8 cellular contexts compared by ENCODE assay signal in the genomic region with DNA sequence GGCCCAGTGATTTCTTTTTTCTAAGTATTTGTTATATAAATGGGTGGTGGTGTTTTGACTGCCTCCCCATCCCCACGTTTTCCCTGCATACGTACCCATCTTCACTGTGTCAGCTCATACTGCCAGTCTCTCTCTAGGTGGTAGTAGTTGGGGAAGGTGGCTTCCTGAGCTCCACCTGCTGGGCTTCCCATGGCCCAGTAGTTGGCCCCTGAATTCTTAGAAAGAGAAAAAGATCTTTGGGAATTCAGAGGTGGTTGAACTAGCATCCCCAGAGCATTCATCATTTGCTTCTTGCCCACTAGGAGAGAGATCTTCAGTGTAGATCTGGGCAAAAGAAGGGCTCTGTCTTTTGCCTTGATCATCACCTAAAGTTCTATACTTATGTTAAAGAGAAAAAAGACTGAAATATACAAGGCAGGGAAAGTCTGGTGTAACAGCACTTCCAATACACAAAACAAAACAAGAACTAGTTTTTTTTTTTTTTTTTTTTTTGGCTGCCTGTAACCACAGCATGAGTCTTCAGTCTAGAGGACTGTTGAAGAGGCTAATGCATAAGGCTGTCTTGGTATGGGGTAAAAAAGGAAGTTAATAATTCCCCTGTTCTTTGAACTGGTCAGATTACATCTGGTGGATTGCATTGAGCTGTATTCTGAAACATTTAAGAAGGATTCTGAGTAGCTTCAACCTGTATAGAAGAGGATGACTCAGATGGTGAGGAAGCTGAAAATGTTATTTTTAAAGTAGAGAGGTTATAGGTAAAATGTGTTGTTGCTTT.
DNase-seq lines count a peak whose midpoint lies in the region; ATAC-seq and TF ChIP-seq lines count a peak whose summit lies in the region.

No MANE protein-coding gene starts in this region.

- H3K4me1 Mint-ChIP-seq in activated CD8-positive, alpha-beta T cell treated with anti-CD3 and anti-CD28 coated beads for 36 hours (ENCODE audit: low read depth), result peaks cover 19% of the 10 kb centered on the region
- H3K4me1 Mint-ChIP-seq in activated CD4-positive, alpha-beta T cell treated with anti-CD3 and anti-CD28 coated beads, Interleukin-2, amount 10 ng/mL, durations not matched to agents 7 days and 5 days, result peaks cover 18% of the 10 kb centered on the region

- H3K27me3 Mint-ChIP-seq in activated CD8-positive, alpha-beta T cell treated with anti-CD3 and anti-CD28 coated beads for 36 hours, result no peaks in the 10 kb centered on the region
- H3K27me3 Mint-ChIP-seq in activated CD4-positive, alpha-beta T cell treated with anti-CD3 and anti-CD28 coated beads, Interleukin-2, amount 10 ng/mL, durations not matched to agents 7 days and 5 days, result no peaks in the 10 kb centered on the region

- H3K4me3 Mint-ChIP-seq in activated CD8-positive, alpha-beta T cell treated with anti-CD3 and anti-CD28 coated beads for 36 hours, result no peak overlapping the region
- H3K4me3 Mint-ChIP-seq in activated CD4-positive, alpha-beta T cell treated with anti-CD3 and anti-CD28 coated beads, Interleukin-2, amount 10 ng/mL, durations not matched to agents 7 days and 5 days, result no peak overlapping the region

- TF ChIP-seq CTCF in AG04450 (IDR thresholded peaks at IDR 0.05; ENCODE audit: low read depth, low read length) (no peak), testis (IDR thresholded peaks at IDR 0.05) (no peak)
- no peak for TF ChIP-seq CTCF in activated CD8-positive, alpha-beta T cell treated with anti-CD3 and anti-CD28 coated beads for 36 hours (IDR thresholded peaks at IDR 0.05)

- intact Hi-C loops in activated CD8-positive, alpha-beta T cell treated with anti-CD3 and anti-CD28 coated beads for 36 hours (cut with micrococcal nuclease), result no loop called here
- intact Hi-C loops in testis (cut with DNase I; ENCODE audit: low total_unique reads), result no loop called here

- H3K4me3 ChIP-seq in AG04450 (ENCODE audit: low read depth, low read length), result no peak overlapping the region
- H3K4me3 ChIP-seq in testis, result no peak overlapping the region

- ATAC-seq in GM19395 (IDR thresholded peaks at IDR 0.05; ENCODE audit: unreplicated experiment) (peak; percentile 96), HG03108 (IDR thresholded peaks at IDR 0.05; ENCODE audit: unreplicated experiment) (peak; percentile 93)
- peak; percentile 84 for ATAC-seq in activated CD8-positive, alpha-beta T cell treated with anti-CD3 and anti-CD28 coated beads for 36 hours

- no peaks in the 10 kb centered on the region for H3K4me1 ChIP-seq in testis

- H3K27me3 ChIP-seq in AG04450 (ENCODE audit: control insufficient read depth, insufficient read depth, low read length) (no peaks in the 10 kb centered on the region), testis (no peaks in the 10 kb centered on the region)

- H3K36me3 ChIP-seq in testis (ENCODE audit: low read depth, missing control alignments), result no peaks in the 10 kb centered on the region

- TF ChIP-seq POLR2A in testis (IDR thresholded peaks at IDR 0.05), result no peak

- H3K27ac ChIP-seq in AG04450 (ENCODE audit: low read depth, low read length) (no peak overlapping the region), testis (no peak overlapping the region)

- H3K9me3 ChIP-seq in AG04450 (ENCODE audit: control insufficient read depth, insufficient read depth, low read length) (no peaks in the 10 kb centered on the region), testis (no peaks in the 10 kb centered on the region)

- CTCF ChIA-PET in AG04450 (lab: Charles Lee), result interaction anchor here (0.6 to 1.0 kb wide), 2 partner anchors 392 to 675 kb away, joined by 3 to 5 read pairs; no protein-coding TSS in a partner anchor
- CTCF ChIA-PET in activated CD8-positive, alpha-beta T cell treated with anti-CD3 and anti-CD28 coated beads for 36 hours (lab: Charles Lee), result no interaction called here
- CTCF ChIA-PET in activated CD4-positive, alpha-beta T cell treated with anti-CD3 and anti-CD28 coated beads, Interleukin-2, amount 10 ng/mL, durations not matched to agents 7 days and 5 days (lab: Charles Lee), result no interaction called here

- H3K36me3 Mint-ChIP-seq in activated CD8-positive, alpha-beta T cell treated with anti-CD3 and anti-CD28 coated beads for 36 hours (ENCODE audit: low read depth), result peaks cover 3% of the 10 kb centered on the region
- H3K36me3 Mint-ChIP-seq in activated CD4-positive, alpha-beta T cell treated with anti-CD3 and anti-CD28 coated beads, Interleukin-2, amount 10 ng/mL, durations not matched to agents 7 days and 5 days (ENCODE audit: low read depth), result no peaks in the 10 kb centered on the region

- H3K9me3 Mint-ChIP-seq in activated CD8-positive, alpha-beta T cell treated with anti-CD3 and anti-CD28 coated beads for 36 hours, result no peaks in the 10 kb centered on the region
- no peaks in the 10 kb centered on the region for H3K9me3 Mint-ChIP-seq in activated CD4-positive, alpha-beta T cell treated with anti-CD3 and anti-CD28 coated beads, Interleukin-2, amount 10 ng/mL, durations not matched to agents 7 days and 5 days

- 94 to 95% methylated on average over 2 of the region's 2 CpGs for WGBS in testis, 2 donors

- peak; percentile 15 for DNase-seq in AG04450 (ENCODE audit: low read depth, low spot score)
- no peak for DNase-seq in activated CD8-positive, alpha-beta T cell treated with anti-CD3 and anti-CD28 coated beads for 36 hours
- no peak for DNase-seq in testis
- no peak for DNase-seq in NCI-H2196 treated with DMSO at 0.1 percent for 48 hours (lab: John Stamatoyannopoulos, UW; ENCODE audit: unreplicated experiment)
- DNase-seq in activated CD4-positive, alpha-beta T cell treated with anti-CD3 and anti-CD28 coated beads, Interleukin-2, amount 10 ng/mL, durations not matched to agents 7 days and 5 days, result no peak
- DNase-seq in activated CD4-positive, alpha-beta T cell treated with anti-CD3 and anti-CD28 coated beads for 48 hours, result no peak

- H3K27ac Mint-ChIP-seq in activated CD8-positive, alpha-beta T cell treated with anti-CD3 and anti-CD28 coated beads for 36 hours, result peak overlapping the region; percentile 30
- no peak overlapping the region for H3K27ac Mint-ChIP-seq in activated CD4-positive, alpha-beta T cell treated with anti-CD3 and anti-CD28 coated beads, Interleukin-2, amount 10 ng/mL, durations not matched to agents 7 days and 5 days

- POLR2A ChIA-PET in AG04450 (lab: Yijun Ruan, JAX), result no interaction called here
- POLR2A ChIA-PET in activated CD8-positive, alpha-beta T cell treated with anti-CD3 and anti-CD28 coated beads for 36 hours (lab: Charles Lee), result no interaction called here
- POLR2A ChIA-PET in activated CD4-positive, alpha-beta T cell treated with anti-CD3 and anti-CD28 coated beads, Interleukin-2, amount 10 ng/mL, durations not matched to agents 7 days and 5 days (lab: Charles Lee), result no interaction called here
